Comparison of ENCODE assay signal across 11 cellular contexts in genomic region chr14:55123101-55123500, GRCh38. TPM values are rescaled to one million over a fixed set of nuclear protein-coding genes. Genes with fewer than 3 reads are reported as not detected.
DNase-seq lines count a peak whose midpoint lies in the region; ATAC-seq and TF ChIP-seq lines count a peak whose summit lies in the region.
"Had no signal": no experiment of that assay in that cellular context is flagged by ENCODE, and none has a peak within 500 bp of the region (broad histone marks: within the 10 kb centered on the region; RNA-seq: fewer than 3 reads in every experiment).

No MANE protein-coding gene starts in this region.

- peak; percentile 90 for DNase-seq in EL
- DNase-seq in T1000 (lab: John Stamatoyannopoulos, UW), result peak; percentile 31
- peak; percentile 74 for DNase-seq in fibroblast of villous mesenchyme (ENCODE audit: low read depth)
- peak; percentile 92 for DNase-seq in skeletal muscle cell (ENCODE audit: low read depth)
- DNase-seq in activated naive CD4-positive, alpha-beta T cell treated with Interleukin-2 at 50 U/mL for 16 hours, result no peak
- DNase-seq: activated CD8-positive, alpha-beta memory T cell treated with anti-CD3 and anti-CD28 coated beads for 24 hours; gastrocnemius medialis; NCI-H524 had no signal

- TF ChIP-seq CTCF in fibroblast of villous mesenchyme (IDR thresholded peaks at IDR 0.05; ENCODE audit: insufficient read depth, low read depth, low read length), result no peak

- H3K4me3 ChIP-seq in fibroblast of villous mesenchyme (ENCODE audit: low read depth, low read length), result no peak overlapping the region
- H3K4me3 ChIP-seq in skeletal muscle cell (ENCODE audit: low read depth, low read length), result no peak overlapping the region
- H3K4me3 ChIP-seq: gastrocnemius medialis had no signal

- ATAC-seq in HG03108 (IDR thresholded peaks at IDR 0.05; ENCODE audit: unreplicated experiment) (no peak), GM21381 (IDR thresholded peaks at IDR 0.05; ENCODE audit: unreplicated experiment) (no peak), GM21447 (IDR thresholded peaks at IDR 0.05; ENCODE audit: unreplicated experiment) (no peak)
- ATAC-seq: gastrocnemius medialis had no signal

RNA-seq across cellular contexts. Expression of gene LGALS3, which starts 6.0 kb away (rescaled TPM):
- total RNA-seq in fibroblast of villous mesenchyme, result 120 and 198 TPM in 2 replicates
